Comparison of ENCODE assay signal across 9 cellular contexts in genomic region chr20:10179574-10180298, GRCh38. TPM values are rescaled to one million over a fixed set of nuclear protein-coding genes. Genes with fewer than 3 reads are reported as not detected.
DNase-seq lines count a peak whose midpoint lies in the region; ATAC-seq, FAIRE-seq and TF ChIP-seq lines count a peak whose summit lies in the region.
"Had no signal": no experiment of that assay in that cellular context is flagged by ENCODE, and none has a peak within 500 bp of the region (broad histone marks: within the 10 kb centered on the region; RNA-seq: fewer than 3 reads in every experiment).

No MANE protein-coding gene starts in this region.

- POLR2A ChIA-PET in Caco-2 (lab: Charles Lee) = no interaction called here

- intact Hi-C loops in Caco-2 (cut with micrococcal nuclease; ENCODE audit: unreplicated experiment) = no loop called here

- TF ChIP-seq POLR2A in tibial nerve (IDR thresholded peaks at IDR 0.05) = no peak

- no peaks in the 10 kb centered on the region for H3K9me1 ChIP-seq in keratinocyte (ENCODE audit: control insufficient read depth, extremely low read depth, insufficient read depth, low read length)

- H3K9me3 ChIP-seq in Caco-2 = no peaks in the 10 kb centered on the region
- no peaks in the 10 kb centered on the region for H3K9me3 ChIP-seq in keratinocyte (ENCODE audit: control insufficient read depth, low read depth, low read length)
- H3K9me3 ChIP-seq in tibial nerve = peaks cover 0 to 3% (median 0%) of the 10 kb centered on the region in 4 donors

- H3K27me3 ChIP-seq in Caco-2 (replicated peaks; ENCODE audit: control insufficient read depth, insufficient read depth, low read length) (no peaks in the 10 kb centered on the region), keratinocyte (ENCODE audit: control insufficient read depth, extremely low read depth, insufficient read depth, low read length) (no peaks in the 10 kb centered on the region), tibial nerve (no peaks in the 10 kb centered on the region)

- H3K4me3 ChIP-seq in Caco-2 (ENCODE audit: low read depth, low read length) (no peak overlapping the region), keratinocyte (ENCODE audit: control insufficient read depth in 2 of 3, extremely low read depth in 1 of 3, insufficient read depth in 2 of 3, low read depth in 1 of 3, low read length in 3 of 3) (no peak overlapping the region), tibial nerve (no peak overlapping the region)

- BruUV-seq in Caco-2 (replicated peaks; lab: Mats Ljungman, UMichigan) = no TSS peak

- no peaks in the 10 kb centered on the region for H3K79me2 ChIP-seq in keratinocyte (ENCODE audit: control insufficient read depth, insufficient read depth, low read length)

- H3K4me2 ChIP-seq in keratinocyte (ENCODE audit: control insufficient read depth, extremely low read depth, insufficient read depth, low read depth, low read length) = no peak overlapping the region

- TF ChIP-seq CTCF in Caco-2 (IDR thresholded peaks at IDR 0.05; ENCODE audit: insufficient read depth in 1 of 2, low read depth in 1 of 2, low read length in 1 of 2, severe bottlenecking in 1 of 2, unreplicated experiment in 1 of 2) = peak; percentile 31 to 64
- peak; percentile 67 for TF ChIP-seq CTCF in VCaP (conservative IDR thresholded peaks at IDR 0.05)
- TF ChIP-seq CTCF in keratinocyte (optimal IDR thresholded peaks at IDR 0.05 in 1 of 3, IDR thresholded peaks at IDR 0.05 in 1 of 3, conservative IDR thresholded peaks at IDR 0.05 in 1 of 3; ENCODE audit: extremely low read depth in 1 of 3, insufficient read depth in 2 of 3, low read length in 3 of 3) = peak; percentile 37 to 43 (median 38)
- no peak for TF ChIP-seq CTCF in tibial nerve (IDR thresholded peaks at IDR 0.05)

- TF ChIP-seq EP300 in tibial nerve (IDR thresholded peaks at IDR 0.05) = no peak

- no peak overlapping the region; the same call in 1 of the 2 replicates for H3K27ac ChIP-seq in VCaP
- H3K27ac ChIP-seq in keratinocyte (ENCODE audit: control insufficient read depth, insufficient read depth, low read length) = no peak overlapping the region
- H3K27ac ChIP-seq in tibial nerve = no peak overlapping the region

- WGBS in tibial nerve, 2 donors = 80 to 88% methylated on average over 4 of the region's 4 CpGs

- no peak for FAIRE-seq in keratinocyte (lab: Jason Lieb, UNC)

- H3K4me1 ChIP-seq in Caco-2 = no peaks in the 10 kb centered on the region
- H3K4me1 ChIP-seq in keratinocyte (ENCODE audit: control insufficient read depth, extremely low read depth, insufficient read depth, low read length) = no peaks in the 10 kb centered on the region
- no peaks in the 10 kb centered on the region for H3K4me1 ChIP-seq in tibial nerve

- peaks cover 4% of the 10 kb centered on the region for H3K9me3 Mint-ChIP-seq in Caco-2 (ENCODE audit: unreplicated experiment)
- H3K9me3 Mint-ChIP-seq: activated naive CD8-positive, alpha-beta T cell treated with anti-CD3 and anti-CD28 coated beads, Interleukin-2, amount 10 ng/mL, durations not matched to agents 7 days and 5 days had no signal

- H3K36me3 ChIP-seq in Caco-2 (ENCODE audit: control insufficient read depth, insufficient read depth, low read length) = no peaks in the 10 kb centered on the region
- no peaks in the 10 kb centered on the region for H3K36me3 ChIP-seq in keratinocyte (ENCODE audit: control insufficient read depth in 2 of 2, extremely low read depth in 1 of 2, insufficient read depth in 2 of 2, low read length in 2 of 2)
- no peaks in the 10 kb centered on the region for H3K36me3 ChIP-seq in tibial nerve

- ATAC-seq in HG02588 (IDR thresholded peaks at IDR 0.05; ENCODE audit: unreplicated experiment) (no peak), HG03432 (IDR thresholded peaks at IDR 0.05; ENCODE audit: unreplicated experiment) (no peak)

- H3K9ac ChIP-seq in keratinocyte (ENCODE audit: control insufficient read depth, extremely low read depth, insufficient read depth, low read length) = no peak overlapping the region

- no peak overlapping the region for H2AFZ ChIP-seq in keratinocyte (ENCODE audit: control insufficient read depth, low read length)

- no peaks in the 10 kb centered on the region for H4K20me1 ChIP-seq in keratinocyte (ENCODE audit: control insufficient read depth, extremely low read depth, insufficient read depth, low read length)

- DNase-seq in Caco-2 = peak in 1 of 2 experiments; percentile 30
- DNase-seq in HCEC 1CT = peak; percentile 28
- no peak for DNase-seq in keratinocyte (ENCODE audit: low read depth, low spot score)
- DNase-seq in tibial nerve (ENCODE audit: low spot score in 2 of 2) = no peak
- no peak for DNase-seq in NCI-H510A treated with DMSO at 0.1 percent for 48 hours (lab: John Stamatoyannopoulos, UW)
- DNase-seq: activated naive CD8-positive, alpha-beta T cell treated with anti-CD3 and anti-CD28 coated beads, Interleukin-2, amount 10 ng/mL, durations not matched to agents 7 days and 5 days had no signal

- no peaks in the 10 kb centered on the region for H3K4me1 Mint-ChIP-seq in Caco-2 (ENCODE audit: low read depth, unreplicated experiment)
- H3K4me1 Mint-ChIP-seq: activated naive CD8-positive, alpha-beta T cell treated with anti-CD3 and anti-CD28 coated beads, Interleukin-2, amount 10 ng/mL, durations not matched to agents 7 days and 5 days had no signal

- CTCF ChIA-PET in Caco-2 (lab: Charles Lee) = no interaction called here

- H3K27ac Mint-ChIP-seq in Caco-2 (ENCODE audit: unreplicated experiment) = no peak overlapping the region
- H3K27ac Mint-ChIP-seq: activated naive CD8-positive, alpha-beta T cell treated with anti-CD3 and anti-CD28 coated beads, Interleukin-2, amount 10 ng/mL, durations not matched to agents 7 days and 5 days had no signal

- dilution Hi-C loops in keratinocyte (cut with MboI; ENCODE audit: extremely low pct_ligation_motif_present, low sequenced_read_pairs) = no loop called here

- H3K4me3 Mint-ChIP-seq in Caco-2 (ENCODE audit: unreplicated experiment) = no peak overlapping the region
- H3K4me3 Mint-ChIP-seq: activated naive CD8-positive, alpha-beta T cell treated with anti-CD3 and anti-CD28 coated beads, Interleukin-2, amount 10 ng/mL, durations not matched to agents 7 days and 5 days had no signal

- H3K36me3 Mint-ChIP-seq in Caco-2 (ENCODE audit: insufficient read depth, unreplicated experiment) = no peaks in the 10 kb centered on the region
- H3K36me3 Mint-ChIP-seq: activated naive CD8-positive, alpha-beta T cell treated with anti-CD3 and anti-CD28 coated beads, Interleukin-2, amount 10 ng/mL, durations not matched to agents 7 days and 5 days had no signal

- H3K27me3 Mint-ChIP-seq in Caco-2 (ENCODE audit: insufficient read depth, unreplicated experiment) = peaks cover 12% of the 10 kb centered on the region
- H3K27me3 Mint-ChIP-seq: activated naive CD8-positive, alpha-beta T cell treated with anti-CD3 and anti-CD28 coated beads, Interleukin-2, amount 10 ng/mL, durations not matched to agents 7 days and 5 days had no signal

RNA-seq across cellular contexts. Expression of gene SNAP25, which starts 38.9 kb away (rescaled TPM):
- total RNA-seq in Caco-2 (2022) (not detected in 2 replicates), tibial nerve (under 1 TPM in 2 of 4 donors, not detected in 2; 0.22 to 0.39 TPM)
- polyA plus RNA-seq in keratinocyte = not detected in 3 replicates
- not detected for polyA plus RNA-seq in keratinocyte (2011; ENCODE audit: low read depth)
- polyA plus RNA-seq in keratinocyte (2011; cell fraction: cytosol; rRNA removed) = not detected in 2 replicates
- polyA plus RNA-seq in keratinocyte (2011; cell fraction: nucleus; rRNA removed) = not detected in 2 replicates
- not detected in 2 replicates for polyA plus RNA-seq in keratinocyte (2012; ENCODE audit: low replicate concordance)
- polyA minus RNA-seq in keratinocyte = not detected in 3 replicates
- polyA minus RNA-seq in keratinocyte (2011; cell fraction: cytosol; rRNA and poly(A)+ RNA removed) = not detected
- polyA minus RNA-seq in keratinocyte (2011; cell fraction: nucleus; rRNA and poly(A)+ RNA removed) = not detected in 2 replicates
- total RNA-seq: activated naive CD8-positive, alpha-beta T cell treated with anti-CD3 and anti-CD28 coated beads, Interleukin-2, amount 10 ng/mL, durations not matched to agents 7 days and 5 days had no signal

Comparison
In these comparisons a context has a peak if more than half of its experiments do, and no peak if none do; other contexts are left out.
1. CTCF ChIP-seq: peak in Caco-2 (2 of 2), VCaP (single experiment) and keratinocyte (3 of 3); none in tibial nerve (0 of 5).